ENCODE assay signal across 8 cellular contexts in the genomic region with DNA sequence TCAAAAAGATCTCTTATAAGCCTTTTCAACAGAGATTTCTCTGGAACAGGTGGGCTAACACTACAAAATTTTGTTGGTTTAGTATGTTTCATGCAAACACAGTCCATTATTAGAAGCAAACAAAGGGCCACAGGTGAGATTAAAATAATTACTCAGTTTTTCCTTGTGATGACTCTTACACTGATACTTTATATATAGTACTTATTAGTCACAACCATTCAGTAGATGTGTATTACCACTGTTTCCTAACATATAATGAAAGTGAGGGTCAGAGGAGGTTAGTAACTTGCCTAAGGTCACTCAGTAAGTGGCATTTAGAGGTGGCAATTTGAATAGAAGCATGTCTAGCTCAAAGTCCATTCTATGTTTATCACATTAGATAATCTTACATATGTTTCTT. TPM values are rescaled to one million over a fixed set of nuclear protein-coding genes. Genes with fewer than 3 reads are reported as not detected.
"Had no signal": no experiment of that assay in that cellular context is flagged by ENCODE, and none has a peak within 500 bp of the region (broad histone marks: within the 10 kb centered on the region; RNA-seq: fewer than 3 reads in every experiment).

No MANE protein-coding gene starts in this region.

- H3K4me3 ChIP-seq: GM23338 had no signal

- H3K4me3 Mint-ChIP-seq: GM23338, H9 had no signal

- H3K9me3 Mint-ChIP-seq: GM23338, H9 had no signal

- FAIRE-seq: H1, H54, HTR-8/SVneo had no signal

- H2AFZ ChIP-seq: GM23338 had no signal

- ATAC-seq: GM23338 had no signal

- H3K27ac Mint-ChIP-seq: GM23338 had no signal

- DNase-seq: H9, HCEC 1CT, IMR-90 had no signal

- H3K4me2 ChIP-seq: GM23338 had no signal

RNA-seq across cellular contexts. Expression of gene CYYR1, which starts 44.2 kb away (rescaled TPM):
- total RNA-seq: HT-29, IMR-90 had no signal
- polyA plus RNA-seq: IMR-90 had no signal
